8 cellular contexts compared by ENCODE assay signal in the genomic region with DNA sequence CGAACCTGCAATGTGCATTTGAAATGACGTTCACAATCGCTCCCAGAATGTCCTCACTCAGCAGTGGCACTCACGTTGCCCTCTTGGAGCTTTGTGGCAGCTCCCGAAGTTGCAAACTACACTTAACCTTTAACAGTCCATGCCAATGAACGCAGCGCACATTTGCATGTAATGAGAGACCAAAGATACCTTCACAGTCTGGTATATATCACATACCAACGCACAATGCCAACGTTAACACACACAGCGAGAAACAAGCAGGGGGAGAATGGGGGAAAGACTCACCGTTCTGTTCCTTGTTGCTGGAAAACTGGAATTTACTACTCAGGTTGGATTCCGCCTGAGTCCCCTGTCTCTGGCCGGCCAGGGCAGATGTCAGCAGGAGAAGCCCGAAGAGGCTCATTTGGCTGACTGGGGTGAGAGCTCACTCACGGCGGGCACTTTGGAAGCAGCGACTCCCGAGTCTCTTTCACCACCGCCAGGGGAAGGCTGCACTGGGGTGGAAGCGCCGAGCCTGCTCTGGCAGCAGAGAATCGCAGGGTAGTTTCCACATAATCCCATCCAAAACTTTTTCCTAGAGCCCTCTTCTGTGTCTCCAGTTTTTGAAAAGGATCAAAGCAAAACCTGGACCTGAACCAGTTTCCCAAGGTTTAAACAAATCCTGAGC. TPM values are rescaled to one million over a fixed set of nuclear protein-coding genes. Genes with fewer than 3 reads are reported as not detected.
A peak's percentile ranks its signal among the peaks of the same experiment; 100 is the strongest.
DNase-seq lines count a peak whose midpoint lies in the region; ATAC-seq lines count a peak whose summit lies in the region.

No MANE protein-coding gene starts in this region.

- intact Hi-C loops in left cardiac atrium (cut with DNase I), result loop anchor here in 1 of 2 donors (5.0 kb wide), 1 partner anchor 77 kb away; no protein-coding TSS in a partner anchor

- ATAC-seq in left cardiac atrium (peak; percentile 59 to 70), GM21515 (IDR thresholded peaks at IDR 0.05; ENCODE audit: unreplicated experiment) (no peak), GM21717 (IDR thresholded peaks at IDR 0.05; ENCODE audit: unreplicated experiment) (no peak)

- DNase-seq in NCI-H2107 (lab: John Stamatoyannopoulos, UW), result peak; percentile 1
- DNase-seq in NCI-H2107 treated with DMSO at 0.1 percent for 48 hours (lab: John Stamatoyannopoulos, UW; ENCODE audit: unreplicated experiment), result no peak
- DNase-seq in NCI-H1105 (lab: John Stamatoyannopoulos, UW), result peak; percentile 24
- peak in 51 of 56 donors; percentile 3 to 68 (median 35) for DNase-seq in amygdala (lab: John Stamatoyannopoulos, UW)
- DNase-seq in left cardiac atrium, result peak; percentile 77
- DNase-seq in occipital lobe (lab: John Stamatoyannopoulos, UW), result peak; percentile 64

RNA-seq across cellular contexts. Expression of gene PDGFC, which starts 1.0 kb away (rescaled TPM):
- total RNA-seq in left cardiac atrium, result 10 to 100 TPM; 16.5 to 18.5 TPM
- total RNA-seq in occipital lobe, result 29.0 TPM

Comparison
In these comparisons a context has a peak if more than half of its experiments do, and no peak if none do; other contexts are left out.
1. ATAC-seq: peak in left cardiac atrium (2 of 2); none in GM21515 (single experiment) and GM21717 (single experiment).